ENCODE assay signal across 9 cellular contexts in the genomic region with DNA sequence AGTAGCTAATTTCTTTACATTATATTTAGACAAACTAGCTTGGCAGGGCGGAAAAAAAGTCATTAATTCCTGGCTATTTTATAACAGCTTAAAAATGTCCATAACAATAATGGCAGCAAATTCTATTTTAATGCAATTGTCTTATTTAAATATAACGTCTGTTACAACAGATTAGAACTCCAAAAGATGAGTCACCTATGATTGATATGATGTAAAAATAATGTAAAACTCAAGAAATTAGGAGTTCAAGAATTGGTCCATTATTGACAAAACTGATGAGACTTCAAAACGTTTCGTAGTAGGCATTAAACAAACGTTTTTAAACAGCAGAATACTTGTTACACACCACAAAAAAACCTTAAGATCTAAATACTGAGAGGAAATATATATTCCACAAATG. TPM values are rescaled to one million over a fixed set of nuclear protein-coding genes. Genes with fewer than 3 reads are reported as not detected.
DNase-seq lines count a peak whose midpoint lies in the region; ATAC-seq and TF ChIP-seq lines count a peak whose summit lies in the region.
"Had no signal": no experiment of that assay in that cellular context is flagged by ENCODE, and none has a peak within 500 bp of the region (broad histone marks: within the 10 kb centered on the region; RNA-seq: fewer than 3 reads in every experiment).

No MANE protein-coding gene starts in this region.

- H3K4me3 ChIP-seq in BE2C (ENCODE audit: low read depth, low read length) (peak overlapping the region; percentile 90), KMS-11 (IDR thresholded peaks at IDR 0.05; ENCODE audit: insufficient read depth, low read depth, low read length) (no peak overlapping the region), colonic mucosa (peak overlapping the region; percentile 46)

- intact Hi-C loops in colonic mucosa (cut with DNase I), result loop anchor here (5.0 to 10.0 kb wide), 2 partner anchors 63 to 129 kb away; partner anchors contain the start of gene USP34

- peak overlapping the region; percentile 95; the same call in 1 of the 2 replicates for H3K27ac ChIP-seq in KMS-11
- peak overlapping the region; percentile 87 for H3K27ac ChIP-seq in colonic mucosa

- H3K4me2 ChIP-seq in KMS-11, result peak overlapping the region; percentile 89

- peaks cover 26 to 69% (median 50%) of the 10 kb centered on the region in 4 donors for H3K4me1 Mint-ChIP-seq in naive thymus-derived CD8-positive, alpha-beta T cell

- peaks cover 58% of the 10 kb centered on the region for H4K20me1 ChIP-seq in KMS-11 (ENCODE audit: insufficient read depth)

- no peak overlapping the region for H2AFZ ChIP-seq in KMS-11 (ENCODE audit: low read depth)

- no peaks in the 10 kb centered on the region for H3K27me3 ChIP-seq in BE2C
- H3K27me3 ChIP-seq in KMS-11 (ENCODE audit: insufficient read depth, low read depth), result no peaks in the 10 kb centered on the region
- H3K27me3 ChIP-seq in colonic mucosa, result no peaks in the 10 kb centered on the region

- H3K4me3 Mint-ChIP-seq in naive thymus-derived CD8-positive, alpha-beta T cell, result peak overlapping the region; percentile 89 to 96 (median 95)

- peak overlapping the region in 9 of 10 donors; percentile 66 to 97 (median 95) for H3K27ac Mint-ChIP-seq in naive thymus-derived CD8-positive, alpha-beta T cell

- DNase-seq in BE2C, result no peak
- DNase-seq in colonic mucosa, result no peak
- DNase-seq in naive thymus-derived CD8-positive, alpha-beta T cell, result no peak
- no peak for DNase-seq in stimulated activated CD4-positive, alpha-beta T cell treated with anti-CD3 and anti-CD28 coated beads, Interleukin-15, amount 100 ng/mL, for 24 hours
- no peak for DNase-seq in SHP77 treated with DMSO at 0.1 percent for 48 hours (lab: John Stamatoyannopoulos, UW)
- DNase-seq: stimulated activated naive CD4-positive, alpha-beta T cell treated with Interleukin-2 at 50 U/mL for 16 hours had no signal

- H3K36me3 ChIP-seq in BE2C, result no peaks in the 10 kb centered on the region
- peaks cover 12% of the 10 kb centered on the region; the same call in 1 of the 2 replicates for H3K36me3 ChIP-seq in KMS-11 (ENCODE audit: insufficient read depth)
- no peaks in the 10 kb centered on the region for H3K36me3 ChIP-seq in colonic mucosa

- peaks cover 0 to 20% (median 4%) of the 10 kb centered on the region in 3 donors for H3K36me3 Mint-ChIP-seq in naive thymus-derived CD8-positive, alpha-beta T cell

- H3K9ac ChIP-seq in KMS-11, result peak overlapping the region; percentile 96; the same call in 1 of the 2 replicates
- H3K9ac ChIP-seq in colonic mucosa (ENCODE audit: low read depth in 2 of 2, low read length in 2 of 2), result peak overlapping the region; percentile 84 to 93

- peaks cover 74% of the 10 kb centered on the region for H3K79me2 ChIP-seq in KMS-11 (ENCODE audit: insufficient read depth, low read depth)

- TF ChIP-seq CTCF in BE2C (IDR thresholded peaks at IDR 0.05; ENCODE audit: low read depth, low read length), result no peak
- no peak for TF ChIP-seq CTCF in KMS-11 (conservative IDR thresholded peaks at IDR 0.05; ENCODE audit: low read depth, low read length)
- no peak for TF ChIP-seq CTCF in colonic mucosa (IDR thresholded peaks at IDR 0.05)

- H3K4me1 ChIP-seq in BE2C (no peaks in the 10 kb centered on the region), KMS-11 (ENCODE audit: low read depth, poor library complexity, severe bottlenecking) (peaks cover 55% of the 10 kb centered on the region), colonic mucosa (no peaks in the 10 kb centered on the region)

- POLR2A ChIA-PET in naive thymus-derived CD8-positive, alpha-beta T cell (lab: Charles Lee), result interaction anchor here (1.2 to 5.6 kb wide), 2 partner anchors 42 to 66 kb away, joined by 3 to 79 read pairs; partner anchors contain the start of gene USP34

- peaks cover 0 to 2% (median 0%) of the 10 kb centered on the region in 5 donors for H3K27me3 Mint-ChIP-seq in naive thymus-derived CD8-positive, alpha-beta T cell

- no peaks in the 10 kb centered on the region for H3K9me3 Mint-ChIP-seq in naive thymus-derived CD8-positive, alpha-beta T cell

- no peak for ATAC-seq in naive thymus-derived CD8-positive, alpha-beta T cell
- ATAC-seq in HG02884 (IDR thresholded peaks at IDR 0.05; ENCODE audit: unreplicated experiment) (no peak), GM21423 (IDR thresholded peaks at IDR 0.05; ENCODE audit: unreplicated experiment) (no peak)

- H3K9me3 ChIP-seq in BE2C (no peaks in the 10 kb centered on the region), colonic mucosa (no peaks in the 10 kb centered on the region)

RNA-seq across cellular contexts. Expression of gene XPO1, which starts 2.7 kb away (rescaled TPM):
- polyA plus RNA-seq in BE2C (2012; ENCODE audit: insufficient read depth, insufficient read length, low read depth), result 52.7 TPM
- 100 to 1,000 TPM in 1 of 2 donors, 10 to 100 TPM in 1; 84.4 to 152 TPM for total RNA-seq in colonic mucosa
- total RNA-seq in naive thymus-derived CD8-positive, alpha-beta T cell, result 100 to 1,000 TPM; 196 to 221 TPM
- polyA plus RNA-seq in naive thymus-derived CD8-positive, alpha-beta T cell, result 10 to 100 TPM; 27.3 to 43.5 (median 32.8) TPM
